ENCODE assay signal across 1 cellular context in the genomic region with DNA sequence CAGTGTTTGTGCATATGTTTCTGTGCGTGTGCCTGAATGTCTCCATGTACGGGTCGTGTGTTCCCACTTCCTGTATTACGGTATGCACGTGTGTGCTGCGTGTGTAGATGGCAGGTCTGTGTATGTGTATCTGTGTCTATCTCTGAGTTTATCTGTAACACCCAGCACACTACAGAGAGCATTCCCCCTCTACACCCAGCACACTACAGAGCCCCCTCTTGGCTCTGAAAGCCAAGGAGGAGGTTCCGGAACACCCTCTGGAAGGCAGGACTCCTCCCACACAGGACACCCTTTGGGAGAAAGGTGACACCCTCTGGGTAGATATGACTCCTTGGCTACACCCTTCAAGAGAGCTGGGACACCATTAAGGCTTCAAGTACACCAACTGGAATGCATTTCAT.
TF ChIP-seq lines count a peak whose summit lies in the region.

No MANE protein-coding gene starts in this region.

TF ChIP-seq in H1, 55 proteins besides CTCF, POLR2A, EP300 and RAD21:
- TF ChIP-seq SUZ12 (IDR thresholded peaks at IDR 0.05; ENCODE audit: low read length), result peak; percentile 8; the same call in 1 of the 2 replicates
- TF ChIP-seq POU5F1 (IDR thresholded peaks at IDR 0.05; ENCODE audit: low read depth, low read length), result no peak
